19 cellular contexts compared by ENCODE assay signal in the genomic region with DNA sequence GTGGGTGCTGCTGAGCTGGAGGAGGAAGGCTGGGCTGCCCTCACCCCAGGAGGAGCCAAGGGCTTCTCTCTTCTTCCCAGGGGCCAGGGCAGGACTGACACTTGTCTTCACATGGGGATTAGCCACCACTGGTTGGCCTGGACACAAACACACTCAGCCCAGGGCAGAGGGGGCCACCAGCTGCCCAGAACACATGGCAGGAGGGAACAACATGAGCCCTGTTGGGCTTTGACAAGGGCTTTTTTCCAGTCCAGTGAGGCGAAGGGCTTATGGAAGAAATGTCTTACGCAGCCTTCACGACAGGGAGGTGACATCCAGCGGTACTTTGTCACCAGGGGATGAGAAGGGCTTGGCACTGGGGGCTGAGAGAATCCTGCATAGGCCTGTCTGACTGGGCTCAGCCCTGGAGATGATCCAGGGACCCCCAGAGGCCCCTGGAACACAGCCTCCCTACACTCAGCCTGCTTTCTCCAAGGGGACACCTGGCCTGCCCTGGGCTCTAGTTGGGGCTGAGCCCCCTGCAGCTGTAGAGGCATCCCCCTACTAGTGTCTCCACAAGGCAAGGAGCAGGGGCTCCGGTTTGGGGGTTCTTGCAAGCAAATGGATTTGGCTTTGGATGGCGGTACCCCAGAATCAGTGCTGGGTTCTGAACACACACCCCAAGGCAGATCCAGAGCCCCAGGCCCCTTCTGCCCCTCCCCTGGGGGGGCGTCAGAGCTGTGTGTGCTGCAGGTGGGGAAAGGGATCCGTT.
"Had no signal": no experiment of that assay in that cellular context is flagged by ENCODE, and none has a peak within 500 bp of the region (broad histone marks: within the 10 kb centered on the region; RNA-seq: fewer than 3 reads in every experiment).

No MANE protein-coding gene starts in this region.

- H3K4me3 Mint-ChIP-seq: activated B cell treated with CpG ODN at 0.5 μM for 24 hours; activated CD8-positive, alpha-beta T cell treated with anti-CD3 and anti-CD28 coated beads for 36 hours; activated naive CD8-positive, alpha-beta T cell treated with anti-CD3 and anti-CD28 coated beads for 36 hours; activated T-cell treated with anti-CD3 and anti-CD28 coated beads, Interleukin-2, amount 50 U/mL, for 72 hours; central memory CD8-positive, alpha-beta T cell; immature natural killer cell; stimulated activated naive CD8-positive, alpha-beta T cell treated with anti-CD3 and anti-CD28 coated beads, Interleukin-15, Interleukin-2, amounts not matched to agents 100 ng/mL and 50 ng/mL, for 24 hours had no signal

- DNase-seq: activated B cell treated with CpG ODN at 0.5 μM for 24 hours; activated CD4-positive, alpha-beta T cell treated with anti-CD3 and anti-CD28 coated beads for 48 hours; activated CD8-positive, alpha-beta T cell treated with anti-CD3 and anti-CD28 coated beads for 36 hours; activated gamma-delta T cell; activated naive CD8-positive, alpha-beta T cell treated with anti-CD3 and anti-CD28 coated beads for 36 hours; activated T-cell treated with anti-CD3 and anti-CD28 coated beads, Interleukin-2, amount 50 U/mL, for 72 hours; brain microvascular endothelial cell; effector memory CD4-positive, alpha-beta T cell; foreskin keratinocyte; immature natural killer cell; naive B cell; T-helper 2 cell had no signal

- H3K4me1 ChIP-seq: foreskin keratinocyte had no signal

- H3K36me3 ChIP-seq: brain microvascular endothelial cell, neutrophil had no signal

- H3K36me3 Mint-ChIP-seq: activated naive CD8-positive, alpha-beta T cell treated with anti-CD3 and anti-CD28 coated beads for 36 hours; naive B cell had no signal

- H3K9me3 Mint-ChIP-seq: activated B cell treated with CpG ODN at 0.5 μM for 24 hours; activated CD8-positive, alpha-beta T cell treated with anti-CD3 and anti-CD28 coated beads for 36 hours; activated naive CD8-positive, alpha-beta T cell treated with anti-CD3 and anti-CD28 coated beads for 36 hours; activated T-cell treated with anti-CD3 and anti-CD28 coated beads, Interleukin-2, amount 50 U/mL, for 72 hours; central memory CD8-positive, alpha-beta T cell; immature natural killer cell; naive B cell; stimulated activated naive CD8-positive, alpha-beta T cell treated with anti-CD3 and anti-CD28 coated beads, Interleukin-15, Interleukin-2, amounts not matched to agents 100 ng/mL and 50 ng/mL, for 24 hours had no signal

- H3K4me3 ChIP-seq: lung, right atrium auricular region, smooth muscle cell, thoracic aorta had no signal

- H3K27ac Mint-ChIP-seq: activated B cell treated with CpG ODN at 0.5 μM for 24 hours; activated CD8-positive, alpha-beta T cell treated with anti-CD3 and anti-CD28 coated beads for 36 hours; activated naive CD8-positive, alpha-beta T cell treated with anti-CD3 and anti-CD28 coated beads for 36 hours; activated T-cell treated with anti-CD3 and anti-CD28 coated beads, Interleukin-2, amount 50 U/mL, for 72 hours; immature natural killer cell; stimulated activated naive CD8-positive, alpha-beta T cell treated with anti-CD3 and anti-CD28 coated beads, Interleukin-15, Interleukin-2, amounts not matched to agents 100 ng/mL and 50 ng/mL, for 24 hours had no signal

- H3K9me3 ChIP-seq: neutrophil, right atrium auricular region, thoracic aorta had no signal

- H3K27me3 ChIP-seq: brain microvascular endothelial cell, foreskin keratinocyte, neutrophil, right atrium auricular region had no signal

- H3K27me3 Mint-ChIP-seq: activated B cell treated with CpG ODN at 0.5 μM for 24 hours; activated CD8-positive, alpha-beta T cell treated with anti-CD3 and anti-CD28 coated beads for 36 hours; activated naive CD8-positive, alpha-beta T cell treated with anti-CD3 and anti-CD28 coated beads for 36 hours; central memory CD8-positive, alpha-beta T cell; naive B cell; stimulated activated naive CD8-positive, alpha-beta T cell treated with anti-CD3 and anti-CD28 coated beads, Interleukin-15, Interleukin-2, amounts not matched to agents 100 ng/mL and 50 ng/mL, for 24 hours had no signal

- H3K27ac ChIP-seq: brain microvascular endothelial cell, foreskin keratinocyte, neutrophil, right atrium auricular region, thoracic aorta had no signal

- H3K4me2 ChIP-seq: smooth muscle cell had no signal

- H3K4me1 Mint-ChIP-seq: activated B cell treated with CpG ODN at 0.5 μM for 24 hours; activated naive CD8-positive, alpha-beta T cell treated with anti-CD3 and anti-CD28 coated beads for 36 hours; central memory CD8-positive, alpha-beta T cell; immature natural killer cell; naive B cell had no signal

- ATAC-seq: activated CD8-positive, alpha-beta T cell treated with anti-CD3 and anti-CD28 coated beads for 36 hours; activated T-cell treated with anti-CD3 and anti-CD28 coated beads, Interleukin-2, amount 50 U/mL, for 72 hours; foreskin keratinocyte had no signal
